Comparison of ENCODE assay signal across 8 cellular contexts in genomic region chr20:25248501-25249172, GRCh38. TPM values are rescaled to one million over a fixed set of nuclear protein-coding genes. Genes with fewer than 3 reads are reported as not detected.
DNase-seq lines count a peak whose midpoint lies in the region; ATAC-seq and TF ChIP-seq lines count a peak whose summit lies in the region.

No MANE protein-coding gene starts in this region.

- H3K9me3 ChIP-seq in body of pancreas (no peaks in the 10 kb centered on the region), iPS-15b (ENCODE audit: control insufficient read depth, insufficient read depth, low read length) (no peaks in the 10 kb centered on the region)

- H3K27me3 Mint-ChIP-seq in activated T-cell treated with anti-CD3 and anti-CD28 coated beads, Interleukin-2, amount 50 U/mL, for 4 hours (ENCODE audit: low read depth): no peaks in the 10 kb centered on the region

- H3K36me3 ChIP-seq in body of pancreas (replicated peaks in 1 of 2; ENCODE audit: insufficient read depth in 1 of 2, low read depth in 2 of 2) (no peaks in the 10 kb centered on the region), iPS-15b (ENCODE audit: control insufficient read depth, insufficient read depth, low read length) (no peaks in the 10 kb centered on the region)

- TF ChIP-seq CTCF in body of pancreas (IDR thresholded peaks at IDR 0.05): peak in 1 of 7 experiments; percentile 9

- ATAC-seq in activated T-cell treated with anti-CD3 and anti-CD28 coated beads, Interleukin-2, amount 50 U/mL, for 4 hours: peak; percentile 42 to 51
- ATAC-seq in HG02623 (IDR thresholded peaks at IDR 0.05; ENCODE audit: unreplicated experiment) (peak; percentile 30), body of pancreas (peak; percentile 22), sciatic nerve (peak; percentile 23)

- H3K4me3 ChIP-seq in body of pancreas (peak overlapping the region; percentile 50 to 71), iPS-15b (ENCODE audit: low read depth, low read length) (peak overlapping the region; percentile 80)

- TF ChIP-seq POLR2A in body of pancreas (IDR thresholded peaks at IDR 0.05): no peak

- peaks cover 45% of the 10 kb centered on the region for H3K4me1 Mint-ChIP-seq in activated T-cell treated with anti-CD3 and anti-CD28 coated beads, Interleukin-2, amount 50 U/mL, for 4 hours (ENCODE audit: low read depth)

- H3K36me3 Mint-ChIP-seq in activated T-cell treated with anti-CD3 and anti-CD28 coated beads, Interleukin-2, amount 50 U/mL, for 4 hours (ENCODE audit: insufficient read depth): peaks cover 4% of the 10 kb centered on the region

- peaks cover 1% of the 10 kb centered on the region for H3K9me3 Mint-ChIP-seq in activated T-cell treated with anti-CD3 and anti-CD28 coated beads, Interleukin-2, amount 50 U/mL, for 4 hours

- H3K27ac ChIP-seq in body of pancreas: peak overlapping the region; percentile 84 to 98 (median 96)

- H3K4me1 ChIP-seq in body of pancreas (peaks cover 42% of the 10 kb centered on the region), iPS-15b (ENCODE audit: control insufficient read depth, insufficient read depth, low read length) (peaks cover 9% of the 10 kb centered on the region)

- no peaks in the 10 kb centered on the region for H3K27me3 ChIP-seq in body of pancreas
- H3K27me3 ChIP-seq in iPS-15b (ENCODE audit: control insufficient read depth, insufficient read depth, low read length): peaks cover 13% of the 10 kb centered on the region

- peak overlapping the region; percentile 60 for H3K9ac ChIP-seq in iPS-15b (ENCODE audit: low read depth, low read length)

- no peak for DNase-seq in activated T-cell treated with anti-CD3 and anti-CD28 coated beads, Interleukin-2, amount 50 U/mL, for 4 hours
- DNase-seq in activated T-cell treated with anti-CD3 and anti-CD28 coated beads for 4 hours (no peak), NCI-H510A (lab: John Stamatoyannopoulos, UW) (peak; percentile 46), body of pancreas (peak in 3 of 4 donors; percentile 41 to 59 (median 50)), sciatic nerve (ENCODE audit: low spot score) (no peak), GM19240 (ENCODE audit: insufficient read length, low spot score) (no peak)

- 1% methylated on average over 14 to 40 of the region's 43 CpGs for WGBS in body of pancreas, 2 donors

- intact Hi-C loops in body of pancreas (cut with DNase I) (no loop called here), sciatic nerve (cut with DNase I) (no loop called here)

- peak overlapping the region; percentile 88 for H3K4me3 Mint-ChIP-seq in activated T-cell treated with anti-CD3 and anti-CD28 coated beads, Interleukin-2, amount 50 U/mL, for 4 hours

RNA-seq across cellular contexts. Expression of gene PYGB, which starts 0.8 kb away (rescaled TPM):
- 10 to 100 TPM; 32.5 to 37.6 (median 34.6) TPM for total RNA-seq in activated T-cell treated with anti-CD3 and anti-CD28 coated beads, Interleukin-2, amount 50 U/mL, for 4 hours
- total RNA-seq in body of pancreas (10 to 100 TPM; 34.8 to 42.8 TPM), sciatic nerve (37.9 TPM)

RNA-seq across cellular contexts. Expression of gene ENTPD6, which starts 53.1 kb away (rescaled TPM):
- 10 to 100 TPM; 43.4 to 51.2 (median 47.1) TPM for total RNA-seq in activated T-cell treated with anti-CD3 and anti-CD28 coated beads, Interleukin-2, amount 50 U/mL, for 4 hours
- total RNA-seq in body of pancreas (10 to 100 TPM; 59.9 to 79.8 TPM), sciatic nerve (59.3 TPM)

Comparison
In these comparisons a context has a peak if more than half of its experiments do, and no peak if none do; other contexts are left out.
1. DNase-seq: peak in NCI-H510A (single experiment) and body of pancreas (3 of 4); none in activated T-cell treated with anti-CD3 and anti-CD28 coated beads, Interleukin-2, amount 50 U/mL, for 4 hours (single experiment), activated T-cell treated with anti-CD3 and anti-CD28 coated beads for 4 hours (single experiment), sciatic nerve (single experiment) and GM19240 (single experiment).
2. Peak in every context shown above with its lines, with median percentiles within 50 percentile points of each other: ATAC-seq.